In the genomic region with DNA sequence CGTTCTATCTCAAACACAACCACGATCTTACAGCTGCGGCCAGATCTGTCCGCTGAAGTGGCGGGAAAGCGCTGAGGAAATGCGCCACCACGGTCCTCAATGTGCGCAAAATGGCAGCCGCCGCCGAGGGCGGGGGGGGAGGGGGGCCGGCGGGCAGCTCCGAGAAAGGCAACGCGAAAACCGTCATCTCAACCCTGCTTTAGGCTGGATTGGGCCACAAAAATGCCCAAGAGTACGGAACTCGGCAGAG, we compare ENCODE assay signal across 8 cellular contexts. TPM values are rescaled to one million over a fixed set of nuclear protein-coding genes. Genes with fewer than 3 reads are reported as not detected.
DNase-seq lines count a peak whose midpoint lies in the region; ATAC-seq, FAIRE-seq and TF ChIP-seq lines count a peak whose summit lies in the region.

No MANE protein-coding gene starts in this region.

- FAIRE-seq in pancreas (lab: Jason Lieb, UNC), result no peak

- no peaks in the 10 kb centered on the region for H3K9me3 Mint-ChIP-seq in type B pancreatic cell

- intact Hi-C loops in Panc1 (cut with micrococcal nuclease; ENCODE audit: unreplicated experiment) (no loop called here), Right ventricle myocardium superior (cut with DNase I) (no loop called here), pancreas (cut with DNase I) (no loop called here)

- BruUV-seq in Panc1 (replicated peaks; lab: Mats Ljungman, UMichigan), result no TSS peak

- H3K4me3 ChIP-seq in Panc1 (ENCODE audit: low read depth in 2 of 2, low read length in 2 of 2) (peak overlapping the region; percentile 98 to 100), pancreas (peak overlapping the region; percentile 46 to 82 (median 76))

- POLR2A ChIA-PET in Panc1 (lab: Charles Lee), result interaction anchor here (0.6 to 2.4 kb wide), 6 partner anchors 11 to 163 kb away, joined by 3 to 15 read pairs (median 5); partner anchors contain the start of genes DHX57 and MORN2

- no peaks in the 10 kb centered on the region for H3K27me3 ChIP-seq in Panc1 (ENCODE audit: control insufficient read depth, insufficient read depth, low read length)
- H3K27me3 ChIP-seq in pancreas, result no peaks in the 10 kb centered on the region

- peaks cover 38% of the 10 kb centered on the region for H3K4me1 ChIP-seq in Panc1 (ENCODE audit: control insufficient read depth, insufficient read depth, low read length)
- peaks cover 4 to 38% (median 30%) of the 10 kb centered on the region in 3 donors for H3K4me1 ChIP-seq in pancreas

- no peak for TF ChIP-seq CTCF in Panc1 (IDR thresholded peaks at IDR 0.05)
- TF ChIP-seq CTCF in pancreas (IDR thresholded peaks at IDR 0.05), result no peak
- TF ChIP-seq CTCF in type B pancreatic cell (conservative IDR thresholded peaks at IDR 0.05), result no peak

- DNase-seq in AG08396 (ENCODE audit: low spot score), result peak; percentile 74
- DNase-seq in Panc1 (ENCODE audit: low read depth, low spot score), result no peak
- DNase-seq in activated naive CD4-positive, alpha-beta T cell treated with Interleukin-2 at 50 U/mL for 16 hours, result peak; percentile 79
- peak; percentile 81 for DNase-seq in Right ventricle myocardium superior
- peak in 5 of 6 donors; percentile 54 to 80 (median 69) for DNase-seq in pancreas
- no peak for DNase-seq in type B pancreatic cell (ENCODE audit: extremely low spot score, unreplicated experiment)

- H3K4me1 Mint-ChIP-seq in type B pancreatic cell (ENCODE audit: unreplicated experiment), result peaks cover 41% of the 10 kb centered on the region

- CTCF ChIA-PET in Panc1 (lab: Charles Lee), result no interaction called here

- peak overlapping the region; percentile 99 for H3K27ac Mint-ChIP-seq in type B pancreatic cell

- 0 to 1% methylated on average over 20 to 21 of the region's 21 CpGs for WGBS in pancreas, 2 donors

- H3K27ac ChIP-seq in Panc1 (ENCODE audit: low read length) (peak overlapping the region; percentile 98), pancreas (peak overlapping the region; percentile 90 to 100 (median 95))

- peak overlapping the region; percentile 100 for H3K4me3 Mint-ChIP-seq in type B pancreatic cell

- H3K27me3 Mint-ChIP-seq in type B pancreatic cell, result peaks cover 4% of the 10 kb centered on the region

- peak; percentile 45 for ATAC-seq in GM19324 (IDR thresholded peaks at IDR 0.05; ENCODE audit: low FRiP score, unreplicated experiment)
- peak; percentile 31 for ATAC-seq in HG03378 (IDR thresholded peaks at IDR 0.05; ENCODE audit: unreplicated experiment)
- ATAC-seq in Panc1, result peak; percentile 74
- ATAC-seq in Right ventricle myocardium superior (ENCODE audit: poor library complexity), result peak; percentile 78
- ATAC-seq in pancreas, result peak; percentile 63 to 75 (median 72)

- H3K9me3 ChIP-seq in Panc1 (ENCODE audit: control insufficient read depth, insufficient read depth, low read depth, low read length) (no peaks in the 10 kb centered on the region), pancreas (no peaks in the 10 kb centered on the region)

- H3K36me3 ChIP-seq in Panc1 (ENCODE audit: control insufficient read depth, insufficient read depth, low read length) (peaks cover 48% of the 10 kb centered on the region), pancreas (peaks cover 0 to 35% (median 30%) of the 10 kb centered on the region in 3 donors)

- peaks cover 49% of the 10 kb centered on the region for H3K36me3 Mint-ChIP-seq in type B pancreatic cell

- in situ Hi-C loops in Panc1 (cut with HindIII; ENCODE audit: low pct_unique_long_range_greater_than_20kb, low sequenced_read_pairs), result no loop called here

RNA-seq across cellular contexts. Expression of gene SRSF7, which starts 0.4 kb away (rescaled TPM):
- total RNA-seq in Panc1 (2021; ENCODE audit: unreplicated experiment), result 220 TPM
- 236 TPM for polyA plus RNA-seq in Panc1 (2012; ENCODE audit: insufficient read length)
- total RNA-seq in Right ventricle myocardium superior, result 45.9 TPM
- total RNA-seq in pancreas, result 10 to 100 TPM; 27.4 to 60.8 (median 39.9) TPM
- polyA plus RNA-seq in pancreas, result 100 to 1,000 TPM in 1 of 2 donors, 10 to 100 TPM in 1; 75.4 to 119 TPM
- 176 and 248 TPM in 2 replicates for total RNA-seq in type B pancreatic cell (ENCODE audit: low replicate concordance)

RNA-seq across cellular contexts. Expression of gene GEMIN6, which starts 27.3 kb away (rescaled TPM):
- total RNA-seq in Panc1 (2021; ENCODE audit: unreplicated experiment) (24.6 TPM), Right ventricle myocardium superior (4.9 TPM), pancreas (1 to 10 TPM; 2.8 to 7.2 (median 5.3) TPM), type B pancreatic cell (ENCODE audit: low replicate concordance) (16.2 and 19.9 TPM in 2 replicates)
- 10.8 TPM for polyA plus RNA-seq in Panc1 (2012; ENCODE audit: insufficient read length)
- 1 to 10 TPM; 3.7 to 6.0 TPM for polyA plus RNA-seq in pancreas

Comparison
In these comparisons a context has a peak if more than half of its experiments do, and no peak if none do; other contexts are left out.
1. DNase-seq: peak in AG08396 (single experiment), activated naive CD4-positive, alpha-beta T cell treated with Interleukin-2 at 50 U/mL for 16 hours (single experiment), Right ventricle myocardium superior (single experiment) and pancreas (5 of 6); none in Panc1 (single experiment) and type B pancreatic cell (single experiment).
2. Peak in every context shown above with its lines, with median percentiles within 50 percentile points of each other: ATAC-seq.